ENCODE assay signal across 24 cellular contexts in the genomic region with DNA sequence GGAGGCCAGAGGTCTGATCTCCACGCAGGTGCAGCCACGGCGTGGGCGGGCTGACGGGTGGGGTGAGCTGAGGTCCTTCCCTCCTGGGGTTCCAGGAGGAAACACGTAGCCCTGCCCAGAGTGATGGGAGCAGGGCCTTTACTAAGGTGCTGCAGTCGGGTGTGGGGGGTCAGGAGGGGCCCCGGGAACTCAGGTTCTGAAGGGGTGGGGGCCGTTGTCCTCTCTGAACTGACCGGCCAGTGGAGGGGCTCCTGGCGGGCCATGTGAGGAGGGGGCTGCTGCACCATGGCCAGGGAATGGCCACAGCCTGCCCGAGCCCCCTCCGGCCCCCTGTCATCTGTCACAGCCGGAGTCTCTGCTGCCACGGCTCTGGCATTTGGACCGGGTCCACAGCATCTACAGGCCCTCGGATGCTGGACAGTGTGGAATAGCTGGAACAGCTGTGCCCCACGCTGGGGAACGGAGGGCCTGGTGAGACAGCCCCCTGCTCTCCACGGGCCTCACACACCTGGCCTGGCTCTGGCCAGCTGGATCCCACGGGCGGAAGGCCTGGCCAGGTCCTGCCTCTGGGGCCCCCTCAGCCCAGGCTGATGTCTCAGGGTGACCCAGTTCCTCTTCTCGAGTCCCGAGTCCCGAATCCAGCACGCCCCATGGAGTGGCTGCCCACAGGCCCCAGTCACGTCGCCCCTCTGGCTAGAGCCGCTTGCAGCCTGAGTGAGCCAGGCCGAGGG.
DNase-seq lines count a peak whose midpoint lies in the region; ATAC-seq, FAIRE-seq and TF ChIP-seq lines count a peak whose summit lies in the region.
"Had no signal": no experiment of that assay in that cellular context is flagged by ENCODE, and none has a peak within 500 bp of the region (broad histone marks: within the 10 kb centered on the region; RNA-seq: fewer than 3 reads in every experiment).

No MANE protein-coding gene starts in this region.

- H3K9me3 ChIP-seq in kidney (ENCODE audit: control insufficient read depth in 1 of 2, low read length in 2 of 2) = no peaks in the 10 kb centered on the region
- H3K9me3 ChIP-seq in upper lobe of right lung = no peaks in the 10 kb centered on the region
- H3K9me3 ChIP-seq in HAP-1 = no peaks in the 10 kb centered on the region
- H3K9me3 ChIP-seq in ascending aorta = no peaks in the 10 kb centered on the region

- intact Hi-C loops in activated CD8-positive, alpha-beta T cell treated with anti-CD3 and anti-CD28 coated beads for 36 hours (cut with micrococcal nuclease) = no loop called here
- intact Hi-C loops in kidney (cut with DNase I) (no loop called here), upper lobe of right lung (cut with DNase I) (no loop called here), ascending aorta (cut with DNase I) (no loop called here)

- H3K27ac ChIP-seq in kidney (ENCODE audit: low read depth in 2 of 2, low read length in 2 of 2) (no peak overlapping the region), upper lobe of right lung (no peak overlapping the region), ascending aorta (no peak overlapping the region)
- H3K27ac ChIP-seq: C4-2B, HL-60, PC-9 had no signal

- H3K36me3 ChIP-seq in kidney (ENCODE audit: control insufficient read depth in 1 of 2, insufficient read depth in 2 of 2, low read length in 2 of 2) (no peaks in the 10 kb centered on the region), upper lobe of right lung (no peaks in the 10 kb centered on the region), HAP-1 (replicated peaks) (no peaks in the 10 kb centered on the region), ascending aorta (no peaks in the 10 kb centered on the region)

- no peak for TF ChIP-seq EP300 in Ishikawa (IDR thresholded peaks at IDR 0.05; ENCODE audit: borderline replicate concordance)

- CTCF ChIA-PET in activated CD8-positive, alpha-beta T cell treated with anti-CD3 and anti-CD28 coated beads, Interleukin-2, amount 10 ng/mL, durations not matched to agents 7 days and 5 days (lab: Charles Lee) = no interaction called here
- CTCF ChIA-PET in activated CD8-positive, alpha-beta T cell treated with anti-CD3 and anti-CD28 coated beads for 36 hours (lab: Charles Lee) = no interaction called here

- H3K4me1 ChIP-seq in kidney (ENCODE audit: control insufficient read depth in 1 of 2, insufficient read depth in 1 of 2, low read depth in 1 of 2, low read length in 2 of 2) (no peaks in the 10 kb centered on the region), upper lobe of right lung (no peaks in the 10 kb centered on the region), HAP-1 (peaks cover 17% of the 10 kb centered on the region), ascending aorta (no peaks in the 10 kb centered on the region)

- H3K36me3 Mint-ChIP-seq in activated CD8-positive, alpha-beta T cell treated with anti-CD3 and anti-CD28 coated beads, Interleukin-2, amount 10 ng/mL, durations not matched to agents 7 days and 5 days (ENCODE audit: low read depth) = no peaks in the 10 kb centered on the region
- H3K36me3 Mint-ChIP-seq in activated CD8-positive, alpha-beta T cell treated with anti-CD3 and anti-CD28 coated beads for 36 hours (ENCODE audit: low read depth) = no peaks in the 10 kb centered on the region

- H3K4me3 ChIP-seq in kidney (ENCODE audit: low read length in 2 of 2) (no peak overlapping the region), upper lobe of right lung (no peak overlapping the region), HAP-1 (no peak overlapping the region), ascending aorta (no peak overlapping the region)
- H3K4me3 ChIP-seq: PC-9 had no signal

- H3K9ac ChIP-seq in kidney (ENCODE audit: low read length in 2 of 2) = no peak overlapping the region

- in situ Hi-C loops in HAP-1 (cut with MboI; ENCODE audit: low sequenced_read_pairs) = no loop called here

- ATAC-seq in activated CD8-positive, alpha-beta T cell treated with anti-CD3 and anti-CD28 coated beads, Interleukin-2, amount 10 ng/mL, durations not matched to agents 7 days and 5 days = no peak
- no peak for ATAC-seq in activated CD8-positive, alpha-beta T cell treated with anti-CD3 and anti-CD28 coated beads for 36 hours
- peak; percentile 4 for ATAC-seq in upper lobe of right lung

- no peak overlapping the region for H3K4me3 Mint-ChIP-seq in activated CD8-positive, alpha-beta T cell treated with anti-CD3 and anti-CD28 coated beads, Interleukin-2, amount 10 ng/mL, durations not matched to agents 7 days and 5 days
- no peak overlapping the region for H3K4me3 Mint-ChIP-seq in activated CD8-positive, alpha-beta T cell treated with anti-CD3 and anti-CD28 coated beads for 36 hours

- POLR2A ChIA-PET in activated CD8-positive, alpha-beta T cell treated with anti-CD3 and anti-CD28 coated beads, Interleukin-2, amount 10 ng/mL, durations not matched to agents 7 days and 5 days (lab: Charles Lee) = no interaction called here
- POLR2A ChIA-PET in activated CD8-positive, alpha-beta T cell treated with anti-CD3 and anti-CD28 coated beads for 36 hours (lab: Charles Lee) = no interaction called here

- H3K27me3 ChIP-seq in upper lobe of right lung (no peaks in the 10 kb centered on the region), HAP-1 (ENCODE audit: low read depth) (no peaks in the 10 kb centered on the region), ascending aorta (no peaks in the 10 kb centered on the region)

- H3K9me3 Mint-ChIP-seq in activated CD8-positive, alpha-beta T cell treated with anti-CD3 and anti-CD28 coated beads, Interleukin-2, amount 10 ng/mL, durations not matched to agents 7 days and 5 days (ENCODE audit: insufficient read depth) = no peaks in the 10 kb centered on the region
- H3K9me3 Mint-ChIP-seq in activated CD8-positive, alpha-beta T cell treated with anti-CD3 and anti-CD28 coated beads for 36 hours = no peaks in the 10 kb centered on the region

- H3K27ac Mint-ChIP-seq in activated CD8-positive, alpha-beta T cell treated with anti-CD3 and anti-CD28 coated beads, Interleukin-2, amount 10 ng/mL, durations not matched to agents 7 days and 5 days = no peak overlapping the region
- H3K27ac Mint-ChIP-seq in activated CD8-positive, alpha-beta T cell treated with anti-CD3 and anti-CD28 coated beads for 36 hours = no peak overlapping the region

- TF ChIP-seq RAD21 in Ishikawa (IDR thresholded peaks at IDR 0.05; ENCODE audit: low read depth) = no peak

- H3K27me3 Mint-ChIP-seq in activated CD8-positive, alpha-beta T cell treated with anti-CD3 and anti-CD28 coated beads, Interleukin-2, amount 10 ng/mL, durations not matched to agents 7 days and 5 days (ENCODE audit: low read depth) = no peaks in the 10 kb centered on the region
- no peaks in the 10 kb centered on the region for H3K27me3 Mint-ChIP-seq in activated CD8-positive, alpha-beta T cell treated with anti-CD3 and anti-CD28 coated beads for 36 hours

- no peak for FAIRE-seq in kidney (lab: Jason Lieb, UNC)
- FAIRE-seq: GM19239 had no signal

- H3K4me1 Mint-ChIP-seq in activated CD8-positive, alpha-beta T cell treated with anti-CD3 and anti-CD28 coated beads, Interleukin-2, amount 10 ng/mL, durations not matched to agents 7 days and 5 days (ENCODE audit: low read depth) = no peaks in the 10 kb centered on the region
- H3K4me1 Mint-ChIP-seq in activated CD8-positive, alpha-beta T cell treated with anti-CD3 and anti-CD28 coated beads for 36 hours (ENCODE audit: low read depth) = no peaks in the 10 kb centered on the region

- no peak for TF ChIP-seq CTCF in activated CD8-positive, alpha-beta T cell treated with anti-CD3 and anti-CD28 coated beads for 36 hours (IDR thresholded peaks at IDR 0.05)
- no peak for TF ChIP-seq CTCF in kidney (IDR thresholded peaks at IDR 0.05; ENCODE audit: borderline replicate concordance, extremely low read depth, insufficient read depth)
- no peak for TF ChIP-seq CTCF in upper lobe of right lung (IDR thresholded peaks at IDR 0.05)
- TF ChIP-seq CTCF in ascending aorta (IDR thresholded peaks at IDR 0.05) = no peak

- DNase-seq in activated CD8-positive, alpha-beta T cell treated with anti-CD3 and anti-CD28 coated beads, Interleukin-2, amount 10 ng/mL, durations not matched to agents 7 days and 5 days = peak; percentile 13
- no peak for DNase-seq in activated CD8-positive, alpha-beta T cell treated with anti-CD3 and anti-CD28 coated beads for 36 hours
- DNase-seq in kidney (peak; percentile 73), upper lobe of right lung (no peak), HAP-1 (ENCODE audit: low spot score in 2 of 2) (no peak), ascending aorta (ENCODE audit: low spot score in 2 of 2) (no peak)
- DNase-seq: 8988T, AML-193, EL, GF-D8, KG1, NCI-H1105, NCI-H146, NCI-H2029, NCI-H226, NCI-H510A treated with DMSO at 0.1 percent for 48 hours, NCI-H748 treated with DMSO at 0.1 percent for 48 hours, PC-9, RPMI8226, SIG-M5 had no signal

TF ChIP-seq in Ishikawa, 13 proteins besides CTCF, POLR2A, EP300 and RAD21:
- TF ChIP-seq TAF1 (IDR thresholded peaks at IDR 0.05; ENCODE audit: low read depth) (no peak), NFIC (IDR thresholded peaks at IDR 0.05) (no peak), ZBTB7A (IDR thresholded peaks at IDR 0.05; ENCODE audit: low read depth) (0 out of 2 replicates have a peak, but pooled peaks have one; percentile 38), CREB1 (IDR thresholded peaks at IDR 0.05; ENCODE audit: low read depth) (no peak), CEBPB (IDR thresholded peaks at IDR 0.05) (no peak), TEAD4 (IDR thresholded peaks at IDR 0.05) (no peak), TCF12 (IDR thresholded peaks at IDR 0.05; ENCODE audit: low read depth) (no peak), EGR1 (IDR thresholded peaks at IDR 0.05) (0 out of 2 replicates have a peak, but pooled peaks have one; percentile 19), YY1 (IDR thresholded peaks at IDR 0.05; ENCODE audit: low read depth) (no peak), FOXM1 (IDR thresholded peaks at IDR 0.05; ENCODE audit: borderline replicate concordance, low read depth) (no peak)
- TF ChIP-seq, protein P1, sequence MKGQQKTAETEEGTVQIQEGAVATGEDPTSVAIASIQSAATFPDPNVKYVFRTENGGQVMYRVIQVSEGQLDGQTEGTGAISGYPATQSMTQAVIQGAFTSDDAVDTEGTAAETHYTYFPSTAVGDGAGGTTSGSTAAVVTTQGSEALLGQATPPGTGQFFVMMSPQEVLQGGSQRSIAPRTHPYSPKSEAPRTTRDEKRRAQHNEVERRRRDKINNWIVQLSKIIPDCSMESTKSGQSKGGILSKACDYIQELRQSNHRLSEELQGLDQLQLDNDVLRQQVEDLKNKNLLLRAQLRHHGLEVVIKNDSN (IDR thresholded peaks at IDR 0.05) = no peak
- TF ChIP-seq, protein P2, sequence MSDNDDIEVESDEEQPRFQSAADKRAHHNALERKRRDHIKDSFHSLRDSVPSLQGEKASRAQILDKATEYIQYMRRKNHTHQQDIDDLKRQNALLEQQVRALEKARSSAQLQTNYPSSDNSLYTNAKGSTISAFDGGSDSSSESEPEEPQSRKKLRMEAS (IDR thresholded peaks at IDR 0.05) = no peak

Comparison
In these comparisons a context has a peak if more than half of its experiments do, and no peak if none do; other contexts are left out.
1. DNase-seq: peak in activated CD8-positive, alpha-beta T cell treated with anti-CD3 and anti-CD28 coated beads, Interleukin-2, amount 10 ng/mL, durations not matched to agents 7 days and 5 days (single experiment) and kidney (single experiment); none in activated CD8-positive, alpha-beta T cell treated with anti-CD3 and anti-CD28 coated beads for 36 hours (single experiment), upper lobe of right lung (single experiment), HAP-1 (0 of 2) and ascending aorta (0 of 2).